Comparison of ENCODE assay signal across 29 cellular contexts in the genomic region with DNA sequence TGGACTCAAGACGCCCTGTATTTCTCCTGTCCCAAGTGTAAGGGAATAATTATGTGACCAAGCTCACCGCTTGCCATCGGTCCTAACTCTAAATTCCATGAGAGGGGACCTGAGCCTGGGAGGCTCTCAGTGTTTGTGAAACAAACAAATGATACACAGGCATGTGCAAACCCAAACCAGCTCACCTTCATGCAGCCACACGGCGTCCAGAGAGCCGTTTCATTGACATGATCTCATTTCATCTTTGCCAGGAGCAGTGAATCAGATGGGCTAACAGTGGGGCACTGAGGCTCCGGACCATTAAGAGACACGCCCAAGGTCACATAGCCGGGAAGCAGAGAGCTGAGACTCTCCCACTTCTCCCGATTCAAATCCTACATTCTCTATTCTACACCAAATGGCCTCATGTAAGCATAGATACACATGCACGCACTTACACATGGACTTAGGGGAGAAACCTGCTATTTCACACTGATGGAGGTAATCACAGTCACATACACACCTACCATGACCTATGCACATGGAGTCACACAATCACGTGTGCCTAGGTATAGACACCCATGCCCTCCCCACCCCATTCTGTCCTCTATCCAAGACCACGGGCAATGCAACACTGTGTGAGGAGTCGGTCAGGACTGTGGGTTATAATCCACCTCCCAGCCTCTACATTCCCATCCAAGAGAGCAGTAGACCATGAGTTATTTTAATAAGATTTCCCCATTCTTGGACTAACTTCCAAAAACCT. TPM values are rescaled to one million over a fixed set of nuclear protein-coding genes. Genes with fewer than 3 reads are reported as not detected.
DNase-seq lines count a peak whose midpoint lies in the region; ATAC-seq and TF ChIP-seq lines count a peak whose summit lies in the region.
"Had no signal": no experiment of that assay in that cellular context is flagged by ENCODE, and none has a peak within 500 bp of the region (broad histone marks: within the 10 kb centered on the region; RNA-seq: fewer than 3 reads in every experiment).

No MANE protein-coding gene starts in this region.

- H3K27ac ChIP-seq in endodermal cell (ENCODE audit: low read depth, low read length) (no peak overlapping the region), SK-N-SH (ENCODE audit: low read depth in 2 of 2, low read length in 1 of 2) (no peak overlapping the region)
- H3K27ac ChIP-seq: thyroid gland had no signal

- intact Hi-C loops in natural killer cell (cut with micrococcal nuclease): no loop called here

- no peak overlapping the region for H3K4me3 Mint-ChIP-seq in natural killer cell treated with Interleukin-12 subunit alpha and Interleukin-12 subunit beta and Interleukin-15 and Interleukin-18, amount 100 ng/mL, for 72 hours
- H3K4me3 Mint-ChIP-seq in natural killer cell (no peak overlapping the region), endodermal cell (no peak overlapping the region), nephron progenitor cell (peak overlapping the region; percentile 11)
- H3K4me3 Mint-ChIP-seq: activated CD4-positive, alpha-beta T cell treated with anti-CD3 and anti-CD28 coated beads, Interleukin-2, amount 10 ng/mL, durations not matched to agents 24 days and 14 days; activated CD8-positive, alpha-beta memory T cell treated with anti-CD3 and anti-CD28 coated beads, Interleukin-2, amount 10 ng/mL, durations not matched to agents 7 days and 5 days; activated naive CD8-positive, alpha-beta T cell treated with anti-CD3 and anti-CD28 coated beads, Interleukin-2, amount 10 ng/mL, durations not matched to agents 7 days and 5 days; mesothelial cell of epicardium; stimulated activated effector memory CD8-positive, alpha-beta T cell treated with anti-CD3 and anti-CD28 coated beads, Interleukin-12 subunit alpha, Interleukin-12 subunit beta, amount 100 ng/mL, for 72 hours had no signal

- peaks cover 3% of the 10 kb centered on the region for H3K4me1 ChIP-seq in endodermal cell (ENCODE audit: control insufficient read depth, insufficient read depth, low read length)
- no peaks in the 10 kb centered on the region for H3K4me1 ChIP-seq in SK-N-SH (ENCODE audit: control insufficient read depth in 1 of 2, insufficient read depth in 2 of 2, low read depth in 1 of 2, low read length in 1 of 2)

- POLR2A ChIA-PET in SK-N-SH (lab: Yijun Ruan, JAX): no interaction called here

- no peak overlapping the region for H3K27ac Mint-ChIP-seq in natural killer cell treated with Interleukin-12 subunit alpha and Interleukin-12 subunit beta and Interleukin-15 and Interleukin-18, amount 100 ng/mL, for 72 hours
- H3K27ac Mint-ChIP-seq in natural killer cell (no peak overlapping the region), endodermal cell (no peak overlapping the region), nephron progenitor cell (no peak overlapping the region)
- H3K27ac Mint-ChIP-seq: activated CD4-positive, alpha-beta T cell treated with anti-CD3 and anti-CD28 coated beads, Interleukin-2, amount 10 ng/mL, durations not matched to agents 24 days and 14 days; activated CD8-positive, alpha-beta memory T cell treated with anti-CD3 and anti-CD28 coated beads, Interleukin-2, amount 10 ng/mL, durations not matched to agents 7 days and 5 days; activated naive CD8-positive, alpha-beta T cell treated with anti-CD3 and anti-CD28 coated beads, Interleukin-2, amount 10 ng/mL, durations not matched to agents 7 days and 5 days; mesothelial cell of epicardium had no signal

- no peaks in the 10 kb centered on the region for H3K36me3 Mint-ChIP-seq in natural killer cell treated with Interleukin-12 subunit alpha and Interleukin-12 subunit beta and Interleukin-15 and Interleukin-18, amount 100 ng/mL, for 72 hours
- H3K36me3 Mint-ChIP-seq in natural killer cell (no peaks in the 10 kb centered on the region), endodermal cell (ENCODE audit: low read depth) (no peaks in the 10 kb centered on the region), nephron progenitor cell (ENCODE audit: low read depth) (no peaks in the 10 kb centered on the region)
- H3K36me3 Mint-ChIP-seq: activated CD8-positive, alpha-beta memory T cell treated with anti-CD3 and anti-CD28 coated beads, Interleukin-2, amount 10 ng/mL, durations not matched to agents 7 days and 5 days; activated naive CD8-positive, alpha-beta T cell treated with anti-CD3 and anti-CD28 coated beads, Interleukin-2, amount 10 ng/mL, durations not matched to agents 7 days and 5 days; mesothelial cell of epicardium; stimulated activated effector memory CD8-positive, alpha-beta T cell treated with anti-CD3 and anti-CD28 coated beads, Interleukin-12 subunit alpha, Interleukin-12 subunit beta, amount 100 ng/mL, for 72 hours had no signal

- ATAC-seq in natural killer cell treated with Interleukin-12 subunit alpha and Interleukin-12 subunit beta and Interleukin-15 and Interleukin-18, amount 100 ng/mL, for 72 hours: no peak
- ATAC-seq in natural killer cell (no peak), HG03095 (IDR thresholded peaks at IDR 0.05; ENCODE audit: unreplicated experiment) (no peak)
- ATAC-seq: activated CD8-positive, alpha-beta memory T cell treated with anti-CD3 and anti-CD28 coated beads, Interleukin-2, amount 10 ng/mL, durations not matched to agents 7 days and 5 days; stimulated activated effector memory CD8-positive, alpha-beta T cell treated with anti-CD3 and anti-CD28 coated beads, Interleukin-12 subunit alpha, Interleukin-12 subunit beta, amount 100 ng/mL, for 72 hours had no signal

- peaks cover 44 to 49% of the 10 kb centered on the region in 2 donors for H3K27me3 Mint-ChIP-seq in natural killer cell treated with Interleukin-12 subunit alpha and Interleukin-12 subunit beta and Interleukin-15 and Interleukin-18, amount 100 ng/mL, for 72 hours
- peaks cover 40 to 56% of the 10 kb centered on the region in 2 donors for H3K27me3 Mint-ChIP-seq in natural killer cell (ENCODE audit: low read depth in 2 of 2)
- peaks cover 34% of the 10 kb centered on the region for H3K27me3 Mint-ChIP-seq in endodermal cell (ENCODE audit: insufficient read depth)
- peaks cover 49% of the 10 kb centered on the region for H3K27me3 Mint-ChIP-seq in nephron progenitor cell (ENCODE audit: low read depth, poor library complexity)

- in situ Hi-C loops in GM13976 (cut with MboI; ENCODE audit: low sequenced_read_pairs, unreplicated experiment): no loop called here

- no peak for TF ChIP-seq EP300 in SK-N-SH (IDR thresholded peaks at IDR 0.05; ENCODE audit: borderline replicate concordance in 1 of 2, low read depth in 1 of 2, low read length in 1 of 2)

- no peaks in the 10 kb centered on the region for H3F3A ChIP-seq in SK-N-SH (replicated peaks; ENCODE audit: insufficient read depth)

- H3K4me1 Mint-ChIP-seq in natural killer cell treated with Interleukin-12 subunit alpha and Interleukin-12 subunit beta and Interleukin-15 and Interleukin-18, amount 100 ng/mL, for 72 hours (ENCODE audit: low read depth in 2 of 2): peaks cover 7% of the 10 kb centered on the region in 2 donors
- H3K4me1 Mint-ChIP-seq in natural killer cell (peaks cover under 1 to 6% of the 10 kb centered on the region in 2 donors), endodermal cell (peaks cover 14% of the 10 kb centered on the region), nephron progenitor cell (peaks cover 44% of the 10 kb centered on the region)

- no peaks in the 10 kb centered on the region for H4K20me1 ChIP-seq in SK-N-SH (ENCODE audit: insufficient read depth)

- CTCF ChIA-PET in SK-N-SH (lab: Yijun Ruan, JAX): interaction anchor here (1.1 to 1.5 kb wide), 4 partner anchors 14 to 34 kb away, joined by 3 to 8 read pairs (median 4); no protein-coding TSS in a partner anchor

- no peak overlapping the region for H2AFZ ChIP-seq in SK-N-SH (ENCODE audit: low read depth)

- no peak for TF ChIP-seq RAD21 in SK-N-SH (IDR thresholded peaks at IDR 0.05; ENCODE audit: low read length)

- peak; percentile 39 for DNase-seq in natural killer cell treated with Interleukin-12 subunit alpha and Interleukin-12 subunit beta and Interleukin-15 and Interleukin-18, amount 100 ng/mL, for 72 hours (ENCODE audit: low spot score)
- DNase-seq in natural killer cell: no peak
- peak; percentile 24 for DNase-seq in endodermal cell
- DNase-seq in nephron progenitor cell: no peak
- DNase-seq in GM13976 (ENCODE audit: low spot score): no peak
- no peak for DNase-seq in SK-N-SH
- DNase-seq in D341Med (ENCODE audit: low spot score): no peak
- DNase-seq: activated CD4-positive, alpha-beta T cell treated with anti-CD3 and anti-CD28 coated beads, Interleukin-2, amount 10 ng/mL, durations not matched to agents 24 days and 14 days; activated CD8-positive, alpha-beta memory T cell treated with anti-CD3 and anti-CD28 coated beads, Interleukin-2, amount 10 ng/mL, durations not matched to agents 7 days and 5 days; activated naive CD8-positive, alpha-beta T cell treated with anti-CD3 and anti-CD28 coated beads, Interleukin-2, amount 10 ng/mL, durations not matched to agents 7 days and 5 days; AML-193; COR-L47; cortex of kidney; glutamatergic neuron; MG63; NCI-H1436; stimulated activated CD4-positive, alpha-beta T cell treated with anti-CD3 and anti-CD28 coated beads, Interleukin-2, amount 100 ng/mL, for 24 hours; thyroid gland had no signal

- 91 to 96% methylated on average over 9 to 14 of the region's 14 CpGs for WGBS in endodermal cell (ENCODE audit: insufficient coverage in 1 of 2, insufficient read length in 1 of 2), 2 experiments
- WGBS in SK-N-SH (ENCODE audit: low lambda C conversion rate): 55% methylated on average over 14 of the region's 14 CpGs

- no peaks in the 10 kb centered on the region for H3K9me3 ChIP-seq in endodermal cell (ENCODE audit: control insufficient read depth, low read length)
- H3K9me3 ChIP-seq in SK-N-SH: no peaks in the 10 kb centered on the region
- H3K9me3 ChIP-seq: MG63, thyroid gland had no signal

- no peaks in the 10 kb centered on the region for H3K9me3 Mint-ChIP-seq in natural killer cell treated with Interleukin-12 subunit alpha and Interleukin-12 subunit beta and Interleukin-15 and Interleukin-18, amount 100 ng/mL, for 72 hours
- H3K9me3 Mint-ChIP-seq in natural killer cell: no peaks in the 10 kb centered on the region
- H3K9me3 Mint-ChIP-seq in endodermal cell: no peaks in the 10 kb centered on the region
- no peaks in the 10 kb centered on the region for H3K9me3 Mint-ChIP-seq in nephron progenitor cell
- H3K9me3 Mint-ChIP-seq: activated CD4-positive, alpha-beta T cell treated with anti-CD3 and anti-CD28 coated beads, Interleukin-2, amount 10 ng/mL, durations not matched to agents 24 days and 14 days; activated naive CD8-positive, alpha-beta T cell treated with anti-CD3 and anti-CD28 coated beads, Interleukin-2, amount 10 ng/mL, durations not matched to agents 7 days and 5 days; mesothelial cell of epicardium; stimulated activated effector memory CD8-positive, alpha-beta T cell treated with anti-CD3 and anti-CD28 coated beads, Interleukin-12 subunit alpha, Interleukin-12 subunit beta, amount 100 ng/mL, for 72 hours had no signal

- no peak overlapping the region for H3K4me2 ChIP-seq in SK-N-SH

- H3K4me3 ChIP-seq in endodermal cell (ENCODE audit: low read length) (no peak overlapping the region), SK-N-SH (ENCODE audit: low read depth in 2 of 2, low read length in 1 of 2) (no peak overlapping the region)
- H3K4me3 ChIP-seq: MG63, thyroid gland had no signal

- no peaks in the 10 kb centered on the region for H3K79me2 ChIP-seq in SK-N-SH (ENCODE audit: insufficient read depth)

- H3K27me3 ChIP-seq in endodermal cell (ENCODE audit: control insufficient read depth, insufficient read depth, low read length, poor library complexity, severe bottlenecking): peaks cover 30% of the 10 kb centered on the region
- peaks cover 44% of the 10 kb centered on the region for H3K27me3 ChIP-seq in SK-N-SH (ENCODE audit: insufficient read depth)
- H3K27me3 ChIP-seq: MG63, thyroid gland had no signal

- H3K36me3 ChIP-seq in endodermal cell (ENCODE audit: control insufficient read depth, insufficient read depth, low read length) (no peaks in the 10 kb centered on the region), SK-N-SH (replicated peaks in 1 of 2; ENCODE audit: control insufficient read depth in 1 of 2, insufficient read depth in 2 of 2, low read length in 1 of 2) (no peaks in the 10 kb centered on the region)
- H3K36me3 ChIP-seq: MG63, thyroid gland had no signal

- no peak for TF ChIP-seq CTCF in natural killer cell (IDR thresholded peaks at IDR 0.05)
- TF ChIP-seq CTCF in endodermal cell (conservative IDR thresholded peaks at IDR 0.05): no peak
- TF ChIP-seq CTCF in nephron progenitor cell (IDR thresholded peaks at IDR 0.05): no peak
- no peak for TF ChIP-seq CTCF in GM13976 (IDR thresholded peaks at IDR 0.05; ENCODE audit: borderline replicate concordance, control extremely low read depth, extremely low read depth, insufficient read depth, missing control alignments)
- TF ChIP-seq CTCF in SK-N-SH (IDR thresholded peaks at IDR 0.05): no peak

- H3K9ac ChIP-seq in endodermal cell (ENCODE audit: extremely low read depth, low read length, poor library complexity, severe bottlenecking): no peak overlapping the region
- H3K9ac ChIP-seq in SK-N-SH: no peak overlapping the region

- no peaks in the 10 kb centered on the region for H3K9me2 ChIP-seq in SK-N-SH

RNA-seq across cellular contexts. Expression of a gene that starts 1.1 kb away (rescaled TPM):
- not detected for total RNA-seq in natural killer cell treated with Interleukin-12 subunit alpha and Interleukin-12 subunit beta and Interleukin-15 and Interleukin-18, amount 100 ng/mL, for 72 hours
- total RNA-seq in natural killer cell: not detected
- not detected for total RNA-seq in endodermal cell
- polyA plus RNA-seq in endodermal cell (2013, experiment 1 of 2): not detected
- 0.08 TPM for polyA plus RNA-seq in endodermal cell (2013, experiment 2 of 2)
- not detected in 2 replicates for polyA plus RNA-seq in SK-N-SH (2012; rRNA removed)
- polyA plus RNA-seq in SK-N-SH (2012; cell fraction: cytosol; rRNA removed): not detected in 2 replicates
- not detected in 2 replicates for polyA plus RNA-seq in SK-N-SH (2012; cell fraction: nucleus; rRNA removed)
- total RNA-seq: A172; activated CD4-positive, alpha-beta T cell treated with anti-CD3 and anti-CD28 coated beads, Interleukin-2, amount 10 ng/mL, durations not matched to agents 24 days and 14 days; activated CD8-positive, alpha-beta memory T cell treated with anti-CD3 and anti-CD28 coated beads, Interleukin-2, amount 10 ng/mL, durations not matched to agents 7 days and 5 days; activated naive CD8-positive, alpha-beta T cell treated with anti-CD3 and anti-CD28 coated beads, Interleukin-2, amount 10 ng/mL, durations not matched to agents 7 days and 5 days; H4; left lobe of liver; mesothelial cell of epicardium; pulmonary artery endothelial cell; RPMI7951; SK-MEL-5; skeletal muscle tissue; T-helper 2 cell treated with Interferon-gamma antibody and Interleukin-4, amounts not matched to agents 100 ng/mL and 5 ng/mL, for 36 hours; thyroid gland had no signal

RNA-seq across cellular contexts. Expression of a gene that starts 51.8 kb away (rescaled TPM):
- 10 to 100 TPM in 1 of 2 donors, 1 to 10 TPM in 1; 6.9 to 19.8 TPM for total RNA-seq in natural killer cell treated with Interleukin-12 subunit alpha and Interleukin-12 subunit beta and Interleukin-15 and Interleukin-18, amount 100 ng/mL, for 72 hours
- total RNA-seq in natural killer cell (1 to 10 TPM in 2 of 3 donors, under 1 TPM in 1; 0.96 to 2.8 (median 1.7) TPM), endodermal cell (under 1 TPM; 0.42 TPM)
- polyA plus RNA-seq in endodermal cell (2013, experiment 1 of 2): 0.18 TPM
- polyA plus RNA-seq in endodermal cell (2013, experiment 2 of 2): 0.41 TPM
- polyA plus RNA-seq in SK-N-SH (2012; rRNA removed): 0.31 and 0.39 TPM in 2 replicates
- polyA plus RNA-seq in SK-N-SH (2012; cell fraction: cytosol; rRNA removed): 0.12 and 0.29 TPM in 2 replicates
- 0.42 and 0.58 TPM in 2 replicates for polyA plus RNA-seq in SK-N-SH (2012; cell fraction: nucleus; rRNA removed)
- total RNA-seq: A172, SK-MEL-5, skeletal muscle tissue had no signal

Comparison
In these comparisons a context has a peak if more than half of its experiments do, and no peak if none do; other contexts are left out.
1. DNase-seq: peak in natural killer cell treated with Interleukin-12 subunit alpha and Interleukin-12 subunit beta and Interleukin-15 and Interleukin-18, amount 100 ng/mL, for 72 hours (single experiment) and endodermal cell (single experiment); none in natural killer cell (single experiment), nephron progenitor cell (single experiment), GM13976 (single experiment), SK-N-SH (single experiment) and D341Med (single experiment).